ENCODE assay signal across 11 cellular contexts in genomic region chr16:46801428-46802049, GRCh38. TPM values are rescaled to one million over a fixed set of nuclear protein-coding genes. Genes with fewer than 3 reads are reported as not detected.
DNase-seq lines count a peak whose midpoint lies in the region; ATAC-seq, FAIRE-seq and TF ChIP-seq lines count a peak whose summit lies in the region.
"Had no signal": no experiment of that assay in that cellular context is flagged by ENCODE, and none has a peak within 500 bp of the region (broad histone marks: within the 10 kb centered on the region; RNA-seq: fewer than 3 reads in every experiment).

No MANE protein-coding gene starts in this region.

- H3K4me2 ChIP-seq in Loucy (ENCODE audit: low read depth, low read length, poor library complexity, severe bottlenecking), result no peak overlapping the region
- no peak overlapping the region for H3K4me2 ChIP-seq in HepG2 (ENCODE audit: low read depth, low read length)

- peak; percentile 46; the same call in 1 of the 3 replicates for ATAC-seq in HepG2

- 0 out of 2 replicates have a peak, but pooled peaks have one; percentile 32 for TF ChIP-seq RAD21 in HepG2 (CRISPR knock-in tag; IDR thresholded peaks at IDR 0.05)

- H2AFZ ChIP-seq in Loucy (ENCODE audit: low read length) (no peak overlapping the region), HepG2 (ENCODE audit: low read length) (no peak overlapping the region)

- no peak overlapping the region for H3K9ac ChIP-seq in Loucy (ENCODE audit: low read depth, low read length, poor library complexity, severe bottlenecking)
- H3K9ac ChIP-seq in HepG2 (ENCODE audit: insufficient read depth, low read depth, low read length), result no peak overlapping the region

- H3K9me3 Mint-ChIP-seq in activated T-helper 1 cell treated with anti-CD3 and anti-CD28 coated beads, Interleukin-12 subunit alpha, Interleukin-12 subunit beta, Interleukin-2, Interleukin-4 antibody, amounts not matched to agents 30 ng/mL and 10 ng/mL and 1 ng/mL, durations not matched to agents 14 hours and 24 hours and 36 hours, result peaks cover 4% of the 10 kb centered on the region
- H3K9me3 Mint-ChIP-seq in activated CD4-positive, alpha-beta T cell treated with anti-CD3 and anti-CD28 coated beads, Interleukin-2, amount 10 ng/mL, durations not matched to agents 24 days and 14 days, result peaks cover 4% of the 10 kb centered on the region

- no peak overlapping the region for H3K4me3 Mint-ChIP-seq in activated T-helper 1 cell treated with anti-CD3 and anti-CD28 coated beads, Interleukin-12 subunit alpha, Interleukin-12 subunit beta, Interleukin-2, Interleukin-4 antibody, amounts not matched to agents 30 ng/mL and 10 ng/mL and 1 ng/mL, durations not matched to agents 14 hours and 24 hours and 36 hours
- no peak overlapping the region for H3K4me3 Mint-ChIP-seq in activated CD4-positive, alpha-beta T cell treated with anti-CD3 and anti-CD28 coated beads, Interleukin-2, amount 10 ng/mL, durations not matched to agents 24 days and 14 days

- no peak for TF ChIP-seq POLR2A in HepG2 (IDR thresholded peaks at IDR 0.05; ENCODE audit: insufficient read depth in 1 of 2, low read depth in 2 of 2, low read length in 2 of 2)
- TF ChIP-seq POLR2A in GM12892 (IDR thresholded peaks at IDR 0.05; ENCODE audit: low read depth, low read length), result no peak

- FAIRE-seq in D721Med (lab: Jason Lieb, UNC) (no peak), HepG2 (lab: Jason Lieb, UNC) (peak; percentile 8), GM12892 (lab: Jason Lieb, UNC) (no peak)

- H3K27me3 ChIP-seq in Loucy (ENCODE audit: insufficient read depth, low read length, poor library complexity, severe bottlenecking) (no peaks in the 10 kb centered on the region), HepG2 (ENCODE audit: control insufficient read depth in 1 of 2, insufficient read depth in 2 of 2, low read length in 2 of 2) (no peaks in the 10 kb centered on the region)
- H3K27me3 ChIP-seq: tibial nerve had no signal

- TF ChIP-seq EP300 in HepG2 (IDR thresholded peaks at IDR 0.05; ENCODE audit: low read depth in 2 of 2, low read length in 2 of 2) (no peak), HepG2 (CRISPR knock-in tag; IDR thresholded peaks at IDR 0.05; ENCODE audit: borderline replicate concordance) (no peak)

- peak overlapping the region; percentile 62 for H3K27ac Mint-ChIP-seq in activated T-helper 1 cell treated with anti-CD3 and anti-CD28 coated beads, Interleukin-12 subunit alpha, Interleukin-12 subunit beta, Interleukin-2, Interleukin-4 antibody, amounts not matched to agents 30 ng/mL and 10 ng/mL and 1 ng/mL, durations not matched to agents 14 hours and 24 hours and 36 hours
- H3K27ac Mint-ChIP-seq in activated CD4-positive, alpha-beta T cell treated with anti-CD3 and anti-CD28 coated beads, Interleukin-2, amount 10 ng/mL, durations not matched to agents 24 days and 14 days, result no peak overlapping the region

- no peaks in the 10 kb centered on the region for H4K20me1 ChIP-seq in Loucy (ENCODE audit: insufficient read depth, low read length, poor library complexity, severe bottlenecking)
- no peaks in the 10 kb centered on the region for H4K20me1 ChIP-seq in HepG2 (ENCODE audit: insufficient read depth, low read length)

- peaks cover 4% of the 10 kb centered on the region; the same call in 1 of the 2 replicates for H3K9me3 ChIP-seq in Loucy (ENCODE audit: insufficient read depth, low read depth, low read length)
- H3K9me3 ChIP-seq in HepG2 (ENCODE audit: low read length), result no peaks in the 10 kb centered on the region
- H3K9me3 ChIP-seq: HAP-1 had no signal

- H3K27ac ChIP-seq in HepG2 (ENCODE audit: extremely low read length, insufficient read depth, low read length), result no peak overlapping the region
- H3K27ac ChIP-seq: tibial nerve had no signal

- peaks cover 12% of the 10 kb centered on the region; the same call in 1 of the 2 replicates for H3K36me3 ChIP-seq in Loucy (ENCODE audit: insufficient read depth, low read length)
- H3K36me3 ChIP-seq in HepG2 (replicated peaks in 1 of 2; ENCODE audit: control insufficient read depth in 1 of 2, insufficient read depth in 2 of 2, low read length in 2 of 2), result peaks cover 0 to 12% of the 10 kb centered on the region in 2 experiments; a peak in 4 of 5 replicates
- H3K36me3 ChIP-seq: HAP-1 had no signal

- H3K4me1 Mint-ChIP-seq in activated T-helper 1 cell treated with anti-CD3 and anti-CD28 coated beads, Interleukin-12 subunit alpha, Interleukin-12 subunit beta, Interleukin-2, Interleukin-4 antibody, amounts not matched to agents 30 ng/mL and 10 ng/mL and 1 ng/mL, durations not matched to agents 14 hours and 24 hours and 36 hours (ENCODE audit: low read depth), result peaks cover 17% of the 10 kb centered on the region
- peaks cover 17% of the 10 kb centered on the region for H3K4me1 Mint-ChIP-seq in activated CD4-positive, alpha-beta T cell treated with anti-CD3 and anti-CD28 coated beads, Interleukin-2, amount 10 ng/mL, durations not matched to agents 24 days and 14 days

- BruUV-seq in HepG2 (replicated peaks; lab: Mats Ljungman, UMichigan), result no TSS peak

- in situ Hi-C loops in HepG2 (cut with HindIII; ENCODE audit: extremely low pct_ligation_motif_present, low pct_unique_long_range_greater_than_20kb), result loop anchor here (5.0 kb wide), 1 partner anchor 114 kb away; the partner anchor contains the start of genes ORC6 and VPS35

- no peaks in the 10 kb centered on the region for H3K27me3 Mint-ChIP-seq in activated T-helper 1 cell treated with anti-CD3 and anti-CD28 coated beads, Interleukin-12 subunit alpha, Interleukin-12 subunit beta, Interleukin-2, Interleukin-4 antibody, amounts not matched to agents 30 ng/mL and 10 ng/mL and 1 ng/mL, durations not matched to agents 14 hours and 24 hours and 36 hours (ENCODE audit: insufficient read depth)
- no peaks in the 10 kb centered on the region for H3K27me3 Mint-ChIP-seq in activated CD4-positive, alpha-beta T cell treated with anti-CD3 and anti-CD28 coated beads, Interleukin-2, amount 10 ng/mL, durations not matched to agents 24 days and 14 days

- CTCF ChIA-PET in HepG2 (lab: Yijun Ruan, JAX; ENCODE audit: low intra/inter-chr PET ratio, low total read pairs), result interaction anchor here (1.2 to 4.5 kb wide), 2 partner anchors 126 to 128 kb away, joined by 3 to 35 read pairs; no protein-coding TSS in a partner anchor

- POLR2A ChIA-PET in HepG2 (lab: Yijun Ruan, JAX), result interaction anchor here (1.0 to 2.2 kb wide), 2 partner anchors 12 to 128 kb away, joined by 4 to 6 read pairs; no protein-coding TSS in a partner anchor

- 72% methylated on average over 5 of the region's 5 CpGs for WGBS in HepG2 (ENCODE audit: low lambda C conversion rate)

- no peaks in the 10 kb centered on the region for H3F3A ChIP-seq in Loucy (ENCODE audit: low read depth)

- DNase-seq in D721Med (ENCODE audit: insufficient read length, low spot score) (no peak), HepG2 (ENCODE audit: low spot score) (peak; percentile 43), NCI-H1930 (lab: John Stamatoyannopoulos, UW) (no peak), GM12892 (ENCODE audit: insufficient read length) (no peak)
- no peak for DNase-seq in activated T-helper 1 cell treated with anti-CD3 and anti-CD28 coated beads, Interleukin-12 subunit alpha, Interleukin-12 subunit beta, Interleukin-2, Interleukin-4 antibody, amounts not matched to agents 30 ng/mL and 10 ng/mL and 1 ng/mL, durations not matched to agents 14 hours and 24 hours and 36 hours (ENCODE audit: low spot score)
- DNase-seq in activated effector memory CD4-positive, alpha-beta T cell treated with anti-CD3 and anti-CD28 coated beads, Interleukin-2, amount 50 U/mL, for 16 hours, result no peak
- DNase-seq in activated CD4-positive, alpha-beta T cell treated with anti-CD3 and anti-CD28 coated beads, Interleukin-2, amount 10 ng/mL, durations not matched to agents 24 days and 14 days, result no peak
- DNase-seq: activated CD8-positive, alpha-beta memory T cell treated with anti-CD3 and anti-CD28 coated beads, Interleukin-2, amount 50 U/mL, for 48 hours had no signal

- no peaks in the 10 kb centered on the region for H3K9me2 ChIP-seq in Loucy (replicated peaks; ENCODE audit: low read depth, low read length)

- H3K4me3 ChIP-seq in Loucy (ENCODE audit: low read length, poor library complexity, severe bottlenecking) (no peak overlapping the region), HepG2 (replicated peaks in 1 of 3; ENCODE audit: insufficient read depth in 1 of 3, low read depth in 2 of 3, low read length in 3 of 3) (no peak overlapping the region)
- H3K4me3 ChIP-seq: HAP-1, tibial nerve had no signal

- peak; percentile 33 for TF ChIP-seq CTCF in D721Med (IDR thresholded peaks at IDR 0.05; ENCODE audit: insufficient read depth, missing control alignments)
- peak; percentile 53 for TF ChIP-seq CTCF in Loucy (conservative IDR thresholded peaks at IDR 0.05; ENCODE audit: low read length)
- TF ChIP-seq CTCF in HepG2 (CRISPR knock-in tag; IDR thresholded peaks at IDR 0.05), result peak; percentile 53

- intact Hi-C loops in activated T-helper 1 cell treated with anti-CD3 and anti-CD28 coated beads, Interleukin-12 subunit alpha, Interleukin-12 subunit beta, Interleukin-2, Interleukin-4 antibody, amounts not matched to agents 30 ng/mL and 10 ng/mL and 1 ng/mL, durations not matched to agents 14 hours and 24 hours and 36 hours (cut with micrococcal nuclease), result loop anchor here (5.0 kb wide), 1 partner anchor 129 kb away; no protein-coding TSS in a partner anchor
- intact Hi-C loops in HepG2 (cut with micrococcal nuclease; ENCODE audit: unreplicated experiment), result loop anchor here (1.0 to 5.0 kb wide), 2 partner anchors 114 to 128 kb away; partner anchors contain the start of genes ORC6 and VPS35
- intact Hi-C loops in activated CD4-positive, alpha-beta T cell treated with anti-CD3 and anti-CD28 coated beads, Interleukin-2, amount 10 ng/mL, durations not matched to agents 24 days and 14 days (cut with micrococcal nuclease), result no loop called here

- H3K4me1 ChIP-seq in Loucy (ENCODE audit: insufficient read depth, low read length, poor library complexity, severe bottlenecking) (no peaks in the 10 kb centered on the region), HepG2 (ENCODE audit: insufficient read depth, low read length) (no peaks in the 10 kb centered on the region)
- H3K4me1 ChIP-seq: HAP-1, tibial nerve had no signal

- H3K36me3 Mint-ChIP-seq in activated T-helper 1 cell treated with anti-CD3 and anti-CD28 coated beads, Interleukin-12 subunit alpha, Interleukin-12 subunit beta, Interleukin-2, Interleukin-4 antibody, amounts not matched to agents 30 ng/mL and 10 ng/mL and 1 ng/mL, durations not matched to agents 14 hours and 24 hours and 36 hours (ENCODE audit: low read depth), result peaks cover 35% of the 10 kb centered on the region
- peaks cover 46% of the 10 kb centered on the region for H3K36me3 Mint-ChIP-seq in activated CD4-positive, alpha-beta T cell treated with anti-CD3 and anti-CD28 coated beads, Interleukin-2, amount 10 ng/mL, durations not matched to agents 24 days and 14 days (ENCODE audit: low read depth)

- H3K79me2 ChIP-seq in Loucy (ENCODE audit: insufficient read depth, low read length), result no peaks in the 10 kb centered on the region
- H3K79me2 ChIP-seq in HepG2 (ENCODE audit: insufficient read depth, low read length), result no peaks in the 10 kb centered on the region

RNA-seq across cellular contexts. Expression of gene C16orf87, which starts 29.4 kb away (rescaled TPM):
- 40.8 and 44.5 TPM in 2 replicates for total RNA-seq in activated T-helper 1 cell treated with anti-CD3 and anti-CD28 coated beads, Interleukin-12 subunit alpha, Interleukin-12 subunit beta, Interleukin-2, Interleukin-4 antibody, amounts not matched to agents 30 ng/mL and 10 ng/mL and 1 ng/mL, durations not matched to agents 14 hours and 24 hours and 36 hours
- 19.5 and 27.6 TPM in 2 replicates for total RNA-seq in HepG2 (2016; rRNA removed; fragmentation: Illumina TruSeq; extraction: Trizol)
- total RNA-seq in HepG2 (2016; cell fraction: cytosol; rRNA removed; fragmentation: Illumina TruSeq; extraction: Trizol; ENCODE audit: low read depth), result 12.4 and 15.0 TPM in 2 replicates
- total RNA-seq in HepG2 (2016; cell fraction: insoluble cytoplasmic fraction; rRNA removed; fragmentation: Illumina TruSeq; extraction: Trizol), result 20.6 and 26.6 TPM in 2 replicates
- total RNA-seq in HepG2 (2016; cell fraction: membrane; rRNA removed; fragmentation: Illumina TruSeq; extraction: Trizol), result 21.9 and 26.0 TPM in 2 replicates
- total RNA-seq in HepG2 (2016; cell fraction: nucleus; rRNA removed; fragmentation: Illumina TruSeq; extraction: Trizol), result 10.7 and 12.4 TPM in 2 replicates
- 5.7 and 8.6 TPM in 2 replicates for polyA plus RNA-seq in HepG2 (2011; rRNA removed)
- 4.2 and 5.6 TPM in 2 replicates for polyA plus RNA-seq in HepG2 (2011; cell fraction: cytosol; rRNA removed)
- polyA plus RNA-seq in HepG2 (2011; cell fraction: nucleus; rRNA removed), result 2.1 and 3.9 TPM in 2 replicates
- 12.9 and 18.1 TPM in 2 replicates for polyA plus RNA-seq in HepG2 (2012)
- 8.5 and 11.4 TPM in 2 replicates for polyA plus RNA-seq in HepG2 (2016; cell fraction: cytosol; fragmentation: Illumina TruSeq; extraction: Trizol; ENCODE audit: low read depth)
- 31.9 and 33.4 TPM in 2 replicates for polyA plus RNA-seq in HepG2 (2016; cell fraction: insoluble cytoplasmic fraction; fragmentation: Illumina TruSeq; extraction: Trizol; ENCODE audit: low read depth)
- 14.6 and 16.7 TPM in 2 replicates for polyA plus RNA-seq in HepG2 (2016; cell fraction: membrane; fragmentation: Illumina TruSeq; extraction: Trizol; ENCODE audit: low read depth)
- 17.0 and 18.6 TPM in 2 replicates for polyA plus RNA-seq in HepG2 (2016; cell fraction: nucleus; fragmentation: Illumina TruSeq; extraction: Trizol; ENCODE audit: insufficient read depth, low read depth)
- polyA minus RNA-seq in HepG2 (2011; rRNA and poly(A)+ RNA removed; ENCODE audit: low replicate concordance), result 3.1 and 4.3 TPM in 2 replicates
- polyA minus RNA-seq in HepG2 (2011; cell fraction: cytosol; rRNA and poly(A)+ RNA removed), result 5.7 and 6.3 TPM in 2 replicates
- polyA minus RNA-seq in HepG2 (2011; cell fraction: nucleus; rRNA and poly(A)+ RNA removed), result 10.3 and 11.4 TPM in 2 replicates
- polyA plus RNA-seq in GM12892 (2012; ENCODE audit: missing spikeins), result 28.3 TPM
- total RNA-seq in activated CD4-positive, alpha-beta T cell treated with anti-CD3 and anti-CD28 coated beads, Interleukin-2, amount 10 ng/mL, durations not matched to agents 24 days and 14 days, result 32.0 and 32.7 TPM in 2 replicates

RNA-seq across cellular contexts. Expression of gene MYLK3, which starts 53.4 kb away (rescaled TPM):
- 0.44 and 1.1 TPM in 2 replicates for total RNA-seq in activated T-helper 1 cell treated with anti-CD3 and anti-CD28 coated beads, Interleukin-12 subunit alpha, Interleukin-12 subunit beta, Interleukin-2, Interleukin-4 antibody, amounts not matched to agents 30 ng/mL and 10 ng/mL and 1 ng/mL, durations not matched to agents 14 hours and 24 hours and 36 hours
- total RNA-seq in HepG2 (2016; rRNA removed; fragmentation: Illumina TruSeq; extraction: Trizol), result 0.13 and 0.18 TPM in 2 replicates
- total RNA-seq in HepG2 (2016; cell fraction: cytosol; rRNA removed; fragmentation: Illumina TruSeq; extraction: Trizol; ENCODE audit: low read depth), result not detected in 2 replicates
- total RNA-seq in HepG2 (2016; cell fraction: insoluble cytoplasmic fraction; rRNA removed; fragmentation: Illumina TruSeq; extraction: Trizol), result 0.11 and 0.27 TPM in 2 replicates
- total RNA-seq in HepG2 (2016; cell fraction: membrane; rRNA removed; fragmentation: Illumina TruSeq; extraction: Trizol), result 0.03 and 0.19 TPM in 2 replicates
- 0.44 and 0.47 TPM in 2 replicates for total RNA-seq in HepG2 (2016; cell fraction: nucleus; rRNA removed; fragmentation: Illumina TruSeq; extraction: Trizol)
- polyA plus RNA-seq in HepG2 (2011; rRNA removed), result 0.04 TPM in 2 replicates
- polyA plus RNA-seq in HepG2 (2011; cell fraction: cytosol; rRNA removed), result 0.01 and 0.05 TPM in 2 replicates
- 0.07 and 0.08 TPM in 2 replicates for polyA plus RNA-seq in HepG2 (2011; cell fraction: nucleus; rRNA removed)
- 0.01 and 0.11 TPM in 2 replicates for polyA plus RNA-seq in HepG2 (2012)
- polyA plus RNA-seq in HepG2 (2016; cell fraction: cytosol; fragmentation: Illumina TruSeq; extraction: Trizol; ENCODE audit: low read depth), result 0.01 TPM in 1 of 2 replicates, not detected in the other
- polyA plus RNA-seq in HepG2 (2016; cell fraction: insoluble cytoplasmic fraction; fragmentation: Illumina TruSeq; extraction: Trizol; ENCODE audit: low read depth), result 0.04 and 0.07 TPM in 2 replicates
- polyA plus RNA-seq in HepG2 (2016; cell fraction: membrane; fragmentation: Illumina TruSeq; extraction: Trizol; ENCODE audit: low read depth), result 0.15 TPM in 1 of 2 replicates, not detected in the other
- polyA plus RNA-seq in HepG2 (2016; cell fraction: nucleus; fragmentation: Illumina TruSeq; extraction: Trizol; ENCODE audit: insufficient read depth, low read depth), result not detected in 2 replicates
- polyA minus RNA-seq in HepG2 (2011; rRNA and poly(A)+ RNA removed; ENCODE audit: low replicate concordance), result 1.0 and 2.2 TPM in 2 replicates
- polyA minus RNA-seq in HepG2 (2011; cell fraction: cytosol; rRNA and poly(A)+ RNA removed), result not detected in 2 replicates
- polyA minus RNA-seq in HepG2 (2011; cell fraction: nucleus; rRNA and poly(A)+ RNA removed), result 0.99 and 1.0 TPM in 2 replicates
- polyA plus RNA-seq in GM12892 (2012; ENCODE audit: missing spikeins), result 0.19 TPM
- 0.23 and 1.0 TPM in 2 replicates for total RNA-seq in activated CD4-positive, alpha-beta T cell treated with anti-CD3 and anti-CD28 coated beads, Interleukin-2, amount 10 ng/mL, durations not matched to agents 24 days and 14 days
